8 cellular contexts compared by ENCODE assay signal in the genomic region with DNA sequence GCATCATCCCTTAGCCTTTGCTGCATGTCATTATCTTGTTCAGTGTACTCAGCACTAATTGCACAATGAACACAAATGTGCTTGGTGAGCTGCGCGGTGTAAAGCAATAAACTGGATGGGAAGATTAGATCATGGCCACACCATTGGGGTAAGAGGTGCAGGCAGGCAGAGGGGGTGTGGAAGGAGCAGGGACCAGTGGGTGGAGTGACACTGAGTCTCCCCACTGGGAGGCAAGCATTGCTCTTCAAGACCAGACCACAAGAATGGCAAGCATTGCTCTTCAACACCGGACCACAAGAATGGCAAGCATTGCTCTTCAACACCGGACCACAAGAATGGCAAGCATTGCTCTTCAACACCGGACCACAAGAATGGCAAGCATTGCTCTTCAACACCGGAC. TPM values are rescaled to one million over a fixed set of nuclear protein-coding genes. Genes with fewer than 3 reads are reported as not detected.
"Had no signal": no experiment of that assay in that cellular context is flagged by ENCODE, and none has a peak within 500 bp of the region (broad histone marks: within the 10 kb centered on the region; RNA-seq: fewer than 3 reads in every experiment).

No MANE protein-coding gene starts in this region.

RNA-seq across cellular contexts. Expression of a gene that starts 28.5 kb away (rescaled TPM):
- total RNA-seq: activated CD4-positive, alpha-beta memory T cell treated with anti-CD3 and anti-CD28 coated beads, Interleukin-2, amount 10 ng/mL, durations not matched to agents 7 days and 5 days; activated CD8-positive, alpha-beta memory T cell treated with anti-CD3 and anti-CD28 coated beads, Interleukin-2, amount 10 ng/mL, durations not matched to agents 7 days and 5 days; K562; MCF 10A; OCI-LY7; PC-9; T-helper 1 cell treated with Interleukin-12 subunit alpha and Interleukin-12 subunit beta and Interleukin-4 antibody, amounts not matched to agents 30 ng/mL and 1 ng/mL, for 36 hours; T-helper 2 cell treated with Interferon-gamma antibody and Interleukin-4, amounts not matched to agents 100 ng/mL and 5 ng/mL, for 36 hours had no signal
- polyA plus RNA-seq: K562 had no signal
